In genomic region chr2:97745474-97746172, GRCh38 we compare ENCODE assay signal across 11 cellular contexts. TPM values are rescaled to one million over a fixed set of nuclear protein-coding genes. Genes with fewer than 3 reads are reported as not detected.
DNase-seq lines count a peak whose midpoint lies in the region; ATAC-seq and TF ChIP-seq lines count a peak whose summit lies in the region.
"Had no signal": no experiment of that assay in that cellular context is flagged by ENCODE, and none has a peak within 500 bp of the region (broad histone marks: within the 10 kb centered on the region; RNA-seq: fewer than 3 reads in every experiment).

No MANE protein-coding gene starts in this region.

- no peaks in the 10 kb centered on the region for H3K27me3 Mint-ChIP-seq in activated T-helper 2 cell treated with anti-CD3 and anti-CD28 coated beads, Interferon-gamma antibody, Interleukin-2, Interleukin-4, amounts not matched to agents 10 μg/mL and 5 μg/mL and 100 μg/mL, durations not matched to agents 14 hours and 24 hours and 36 hours (ENCODE audit: low read depth)

- peaks cover 51% of the 10 kb centered on the region for H3K36me3 Mint-ChIP-seq in activated T-helper 2 cell treated with anti-CD3 and anti-CD28 coated beads, Interferon-gamma antibody, Interleukin-2, Interleukin-4, amounts not matched to agents 10 μg/mL and 5 μg/mL and 100 μg/mL, durations not matched to agents 14 hours and 24 hours and 36 hours (ENCODE audit: low read depth)

- H3K27ac ChIP-seq in adrenal gland: no peak overlapping the region

- H3K9me3 Mint-ChIP-seq in activated T-helper 2 cell treated with anti-CD3 and anti-CD28 coated beads, Interferon-gamma antibody, Interleukin-2, Interleukin-4, amounts not matched to agents 10 μg/mL and 5 μg/mL and 100 μg/mL, durations not matched to agents 14 hours and 24 hours and 36 hours: no peaks in the 10 kb centered on the region

- intact Hi-C loops in activated T-helper 2 cell treated with anti-CD3 and anti-CD28 coated beads, Interferon-gamma antibody, Interleukin-2, Interleukin-4, amounts not matched to agents 10 μg/mL and 5 μg/mL and 100 μg/mL, durations not matched to agents 14 hours and 24 hours and 36 hours (cut with micrococcal nuclease): loop anchor here (1.0 kb wide), 1 partner anchor 83 kb away; no protein-coding TSS in a partner anchor
- intact Hi-C loops in adrenal gland (cut with DNase I): no loop called here

- H3K4me1 ChIP-seq in adrenal gland (replicated peaks in 1 of 2): no peaks in the 10 kb centered on the region

- H3K36me3 ChIP-seq in adrenal gland (replicated peaks in 1 of 2): no peaks in the 10 kb centered on the region

- H3K27me3 ChIP-seq in adrenal gland: no peaks in the 10 kb centered on the region

- peaks cover 57% of the 10 kb centered on the region for H3K4me1 Mint-ChIP-seq in activated T-helper 2 cell treated with anti-CD3 and anti-CD28 coated beads, Interferon-gamma antibody, Interleukin-2, Interleukin-4, amounts not matched to agents 10 μg/mL and 5 μg/mL and 100 μg/mL, durations not matched to agents 14 hours and 24 hours and 36 hours (ENCODE audit: low read depth)

- ATAC-seq in HG03469 (IDR thresholded peaks at IDR 0.05; ENCODE audit: unreplicated experiment): peak; percentile 42
- no peak for ATAC-seq in HG03442 (IDR thresholded peaks at IDR 0.05; ENCODE audit: unreplicated experiment)

- no peaks in the 10 kb centered on the region for H3K9me3 ChIP-seq in adrenal gland (replicated peaks in 1 of 3)

- no peak for TF ChIP-seq POLR2A in adrenal gland (IDR thresholded peaks at IDR 0.05)

- TF ChIP-seq CTCF in GM12864 (IDR thresholded peaks at IDR 0.05; ENCODE audit: low read depth, low read length, missing control alignments) (no peak), adrenal gland (IDR thresholded peaks at IDR 0.05) (no peak)

- DNase-seq in GM12864 (ENCODE audit: low read depth): peak; percentile 8
- peak; percentile 46 for DNase-seq in activated T-helper 2 cell treated with anti-CD3 and anti-CD28 coated beads, Interferon-gamma antibody, Interleukin-2, Interleukin-4, amounts not matched to agents 10 μg/mL and 5 μg/mL and 100 μg/mL, durations not matched to agents 14 hours and 24 hours and 36 hours (ENCODE audit: low spot score)
- DNase-seq in stimulated activated CD4-positive, alpha-beta T cell treated with anti-CD3 and anti-CD28 coated beads, Interleukin-12 subunit alpha, Interleukin-12 subunit beta, amount 100 ng/mL, for 4 hours: peak; percentile 28
- DNase-seq in adrenal gland: no peak
- no peak for DNase-seq in NCI-H2227 treated with DMSO at 0.1 percent for 48 hours (lab: John Stamatoyannopoulos, UW)
- no peak for DNase-seq in NCI-H2081 (lab: John Stamatoyannopoulos, UW)
- DNase-seq: NCI-H1092 treated with DMSO at 0.1 percent for 48 hours had no signal

- H3K4me3 ChIP-seq in GM12864 (ENCODE audit: low read depth, low read length) (no peak overlapping the region), adrenal gland (no peak overlapping the region)
- H3K4me3 ChIP-seq: skin epidermis had no signal

- peak overlapping the region; percentile 1 for H3K27ac Mint-ChIP-seq in activated T-helper 2 cell treated with anti-CD3 and anti-CD28 coated beads, Interferon-gamma antibody, Interleukin-2, Interleukin-4, amounts not matched to agents 10 μg/mL and 5 μg/mL and 100 μg/mL, durations not matched to agents 14 hours and 24 hours and 36 hours

- H3K4me3 Mint-ChIP-seq in activated T-helper 2 cell treated with anti-CD3 and anti-CD28 coated beads, Interferon-gamma antibody, Interleukin-2, Interleukin-4, amounts not matched to agents 10 μg/mL and 5 μg/mL and 100 μg/mL, durations not matched to agents 14 hours and 24 hours and 36 hours (ENCODE audit: low read depth): no peak overlapping the region

- 75 to 79% (median 77%) methylated on average over 10 of the region's 10 CpGs for WGBS in adrenal gland, 4 donors

RNA-seq across cellular contexts. Expression of gene ZAP70, which starts 32.2 kb away (rescaled TPM):
- total RNA-seq in activated T-helper 2 cell treated with anti-CD3 and anti-CD28 coated beads, Interferon-gamma antibody, Interleukin-2, Interleukin-4, amounts not matched to agents 10 μg/mL and 5 μg/mL and 100 μg/mL, durations not matched to agents 14 hours and 24 hours and 36 hours: 231 and 234 TPM in 2 replicates
- 1 to 10 TPM; 1.1 to 8.1 (median 2.5) TPM for total RNA-seq in adrenal gland
- 1 to 10 TPM in 2 of 3 donors, under 1 TPM in 1; 0.62 to 8.3 (median 5.9) TPM for polyA plus RNA-seq in adrenal gland
- total RNA-seq: kidney epithelial cell had no signal

Comparison
In these comparisons a context has a peak if more than half of its experiments do, and no peak if none do; other contexts are left out.
1. DNase-seq: peak in GM12864 (single experiment), activated T-helper 2 cell treated with anti-CD3 and anti-CD28 coated beads, Interferon-gamma antibody, Interleukin-2, Interleukin-4, amounts not matched to agents 10 μg/mL and 5 μg/mL and 100 μg/mL, durations not matched to agents 14 hours and 24 hours and 36 hours (single experiment) and stimulated activated CD4-positive, alpha-beta T cell treated with anti-CD3 and anti-CD28 coated beads, Interleukin-12 subunit alpha, Interleukin-12 subunit beta, amount 100 ng/mL, for 4 hours (single experiment); none in adrenal gland (0 of 7), NCI-H2227 treated with DMSO at 0.1 percent for 48 hours (single experiment) and NCI-H2081 (0 of 2).
2. RNA of gene ZAP70, which starts 32.2 kb away (total RNA-seq): 231 to 234 TPM in activated T-helper 2 cell treated with anti-CD3 and anti-CD28 coated beads, Interferon-gamma antibody, Interleukin-2, Interleukin-4, amounts not matched to agents 10 μg/mL and 5 μg/mL and 100 μg/mL, durations not matched to agents 14 hours and 24 hours and 36 hours; 1.1 to 8.1 TPM in adrenal gland; every median in the first group is over 10 times any median in the second.